29 cellular contexts compared by ENCODE assay signal in genomic region chr16:17512636-17513220, GRCh38. TPM values are rescaled to one million over a fixed set of nuclear protein-coding genes. Genes with fewer than 3 reads are reported as not detected.
DNase-seq lines count a peak whose midpoint lies in the region; ATAC-seq, FAIRE-seq and TF ChIP-seq lines count a peak whose summit lies in the region.
"Had no signal": no experiment of that assay in that cellular context is flagged by ENCODE, and none has a peak within 500 bp of the region (broad histone marks: within the 10 kb centered on the region; RNA-seq: fewer than 3 reads in every experiment).

No MANE protein-coding gene starts in this region.

- peak overlapping the region; percentile 7 for H3K4me2 ChIP-seq in astrocyte (ENCODE audit: low read length)
- H3K4me2 ChIP-seq: PC-9, smooth muscle cell had no signal

- H3K9me3 ChIP-seq in astrocyte (ENCODE audit: insufficient read depth, low read depth, low read length) = no peaks in the 10 kb centered on the region
- H3K9me3 ChIP-seq: mucosa of descending colon, pancreas had no signal

- no peaks in the 10 kb centered on the region for H3K27me3 Mint-ChIP-seq in astrocyte (ENCODE audit: low read depth, unreplicated experiment)
- H3K27me3 Mint-ChIP-seq in activated CD8-positive, alpha-beta memory T cell treated with anti-CD3 and anti-CD28 coated beads, Interleukin-2, amount 10 ng/mL, durations not matched to agents 7 days and 5 days = peaks cover 26% of the 10 kb centered on the region
- H3K27me3 Mint-ChIP-seq: type B pancreatic cell had no signal

- no peaks in the 10 kb centered on the region for H3K79me2 ChIP-seq in astrocyte (ENCODE audit: insufficient read depth, low read length)

- no peaks in the 10 kb centered on the region for H3K27me3 ChIP-seq in astrocyte (ENCODE audit: insufficient read depth, low read length)
- H3K27me3 ChIP-seq: pancreas had no signal

- H3K27ac ChIP-seq in astrocyte (ENCODE audit: low read depth, low read length) = peak overlapping the region; percentile 79
- H3K27ac ChIP-seq: pancreas, PC-9, VCaP had no signal

- TF ChIP-seq CTCF in AG10803 (conservative IDR thresholded peaks at IDR 0.05; ENCODE audit: low read length) (no peak), astrocyte (IDR thresholded peaks at IDR 0.05; ENCODE audit: insufficient read depth, low read depth, low read length) (no peak)

- H3K4me3 ChIP-seq in AG10803 (ENCODE audit: low read length) (no peak overlapping the region), astrocyte (ENCODE audit: insufficient read depth, low read depth, low read length) (no peak overlapping the region)
- H3K4me3 ChIP-seq: lung, mucosa of descending colon, pancreas, PC-9, smooth muscle cell had no signal

- FAIRE-seq in astrocyte (lab: Jason Lieb, UNC) = peak; percentile 29
- FAIRE-seq: frontal cortex, pancreas had no signal

- H3K4me1 Mint-ChIP-seq in astrocyte (ENCODE audit: low read depth, unreplicated experiment) = peaks cover 32% of the 10 kb centered on the region
- H3K4me1 Mint-ChIP-seq in activated CD8-positive, alpha-beta memory T cell treated with anti-CD3 and anti-CD28 coated beads, Interleukin-2, amount 10 ng/mL, durations not matched to agents 7 days and 5 days = no peaks in the 10 kb centered on the region
- H3K4me1 Mint-ChIP-seq: activated CD4-positive, alpha-beta T cell treated with anti-CD3 and anti-CD28 coated beads, Interleukin-2, amount 10 ng/mL, durations not matched to agents 7 days and 5 days; CD4-positive, alpha-beta memory T cell; H9 had no signal

- H3K4me3 Mint-ChIP-seq in astrocyte (ENCODE audit: unreplicated experiment) = no peak overlapping the region
- no peak overlapping the region for H3K4me3 Mint-ChIP-seq in activated CD8-positive, alpha-beta memory T cell treated with anti-CD3 and anti-CD28 coated beads, Interleukin-2, amount 10 ng/mL, durations not matched to agents 7 days and 5 days
- H3K4me3 Mint-ChIP-seq: activated CD4-positive, alpha-beta T cell treated with anti-CD3 and anti-CD28 coated beads, Interleukin-2, amount 10 ng/mL, durations not matched to agents 7 days and 5 days; activated T-cell treated with anti-CD3 and anti-CD28 coated beads, Interleukin-2, amount 50 U/mL, for 72 hours; CD4-positive, alpha-beta memory T cell; H9; type B pancreatic cell had no signal

- DNase-seq in AG10803 (ENCODE audit: low read depth) = peak; percentile 87
- DNase-seq in HCEC 1CT = peak; percentile 35
- DNase-seq in astrocyte (ENCODE audit: low read depth) = peak; percentile 96
- DNase-seq in myocyte (ENCODE audit: low read depth) = peak; percentile 2
- DNase-seq in activated CD8-positive, alpha-beta memory T cell treated with anti-CD3 and anti-CD28 coated beads, Interleukin-2, amount 10 ng/mL, durations not matched to agents 7 days and 5 days = no peak
- DNase-seq in activated CD4-positive, alpha-beta T cell treated with anti-CD3 and anti-CD28 coated beads for 4 hours = no peak
- DNase-seq in anterior cingulate cortex (lab: John Stamatoyannopoulos, UW) = no peak
- DNase-seq: ACHN; activated CD4-positive, alpha-beta T cell treated with anti-CD3 and anti-CD28 coated beads, Interleukin-2, amount 10 ng/mL, durations not matched to agents 7 days and 5 days; activated naive CD4-positive, alpha-beta T cell; activated T-cell treated with anti-CD3 and anti-CD28 coated beads, Interleukin-2, amount 50 U/mL, for 72 hours; CD4-positive, alpha-beta memory T cell; H9; mucosa of descending colon; NCI-H1694 treated with DMSO at 0.1 percent for 48 hours; NCI-H2171 treated with DMSO at 0.1 percent for 48 hours; NCI-H524; pancreas; PC-9; retina; SHP77; T-helper 9 cell had no signal

- H3K36me3 ChIP-seq in astrocyte (ENCODE audit: insufficient read depth, low read length) = no peaks in the 10 kb centered on the region
- H3K36me3 ChIP-seq: pancreas had no signal

- no peak overlapping the region for H3K27ac Mint-ChIP-seq in astrocyte (ENCODE audit: unreplicated experiment)
- no peak overlapping the region for H3K27ac Mint-ChIP-seq in activated CD8-positive, alpha-beta memory T cell treated with anti-CD3 and anti-CD28 coated beads, Interleukin-2, amount 10 ng/mL, durations not matched to agents 7 days and 5 days
- H3K27ac Mint-ChIP-seq: activated CD4-positive, alpha-beta T cell treated with anti-CD3 and anti-CD28 coated beads, Interleukin-2, amount 10 ng/mL, durations not matched to agents 7 days and 5 days; activated T-cell treated with anti-CD3 and anti-CD28 coated beads, Interleukin-2, amount 50 U/mL, for 72 hours; CD4-positive, alpha-beta memory T cell; H9; type B pancreatic cell had no signal

- H3K4me1 ChIP-seq in astrocyte (ENCODE audit: insufficient read depth, low read length) = peaks cover 43% of the 10 kb centered on the region
- H3K4me1 ChIP-seq: pancreas had no signal

- H2AFZ ChIP-seq in astrocyte (ENCODE audit: low read depth, low read length) = no peak overlapping the region
- H2AFZ ChIP-seq: PC-9 had no signal

- CTCF ChIA-PET in activated CD8-positive, alpha-beta memory T cell treated with anti-CD3 and anti-CD28 coated beads, Interleukin-2, amount 10 ng/mL, durations not matched to agents 7 days and 5 days (lab: Charles Lee) = no interaction called here

- peaks cover 15% of the 10 kb centered on the region for H3K9me3 Mint-ChIP-seq in astrocyte (ENCODE audit: unreplicated experiment)
- H3K9me3 Mint-ChIP-seq in activated CD8-positive, alpha-beta memory T cell treated with anti-CD3 and anti-CD28 coated beads, Interleukin-2, amount 10 ng/mL, durations not matched to agents 7 days and 5 days (ENCODE audit: low read depth) = no peaks in the 10 kb centered on the region

- H4K20me1 ChIP-seq in astrocyte (ENCODE audit: insufficient read depth, low read length) = no peaks in the 10 kb centered on the region

- peak overlapping the region; percentile 8 for H3K9ac ChIP-seq in astrocyte (ENCODE audit: low read length)

- no peaks in the 10 kb centered on the region for H3K36me3 Mint-ChIP-seq in astrocyte (ENCODE audit: low read depth, unreplicated experiment)
- no peaks in the 10 kb centered on the region for H3K36me3 Mint-ChIP-seq in activated CD8-positive, alpha-beta memory T cell treated with anti-CD3 and anti-CD28 coated beads, Interleukin-2, amount 10 ng/mL, durations not matched to agents 7 days and 5 days
- H3K36me3 Mint-ChIP-seq: type B pancreatic cell had no signal

- no peak for ATAC-seq in activated CD8-positive, alpha-beta memory T cell treated with anti-CD3 and anti-CD28 coated beads, Interleukin-2, amount 10 ng/mL, durations not matched to agents 7 days and 5 days
- no peak for ATAC-seq in HG02763 (IDR thresholded peaks at IDR 0.05; ENCODE audit: unreplicated experiment)
- ATAC-seq: activated T-cell treated with anti-CD3 and anti-CD28 coated beads, Interleukin-2, amount 50 U/mL, for 72 hours; mucosa of descending colon; pancreas had no signal

RNA-seq across cellular contexts. Expression of gene XYLT1, which starts 42.0 kb away (rescaled TPM):
- total RNA-seq in astrocyte (22.9 and 28.5 TPM in 2 replicates), myocyte (0.94 and 1.4 TPM in 2 replicates)
- 0.92 TPM for polyA plus RNA-seq in myocyte (2012)
- total RNA-seq in activated CD8-positive, alpha-beta memory T cell treated with anti-CD3 and anti-CD28 coated beads, Interleukin-2, amount 10 ng/mL, durations not matched to agents 7 days and 5 days = 10 to 100 TPM; 35.7 to 40.9 TPM
- total RNA-seq: G401 had no signal

Comparison
In these comparisons a context has a peak if more than half of its experiments do, and no peak if none do; other contexts are left out.
1. DNase-seq: peak in AG10803 (single experiment), HCEC 1CT (single experiment), astrocyte (single experiment) and myocyte (single experiment); none in activated CD8-positive, alpha-beta memory T cell treated with anti-CD3 and anti-CD28 coated beads, Interleukin-2, amount 10 ng/mL, durations not matched to agents 7 days and 5 days (single experiment), activated CD4-positive, alpha-beta T cell treated with anti-CD3 and anti-CD28 coated beads for 4 hours (0 of 2) and anterior cingulate cortex (0 of 58).
2. RNA of gene XYLT1, which starts 42.0 kb away (total RNA-seq): 35.7 to 40.9 TPM in activated CD8-positive, alpha-beta memory T cell treated with anti-CD3 and anti-CD28 coated beads, Interleukin-2, amount 10 ng/mL, durations not matched to agents 7 days and 5 days and 22.9 to 28.5 TPM in astrocyte; 0.94 to 1.4 TPM in myocyte; every median in the first group is over 10 times any median in the second.